In the genomic region with DNA sequence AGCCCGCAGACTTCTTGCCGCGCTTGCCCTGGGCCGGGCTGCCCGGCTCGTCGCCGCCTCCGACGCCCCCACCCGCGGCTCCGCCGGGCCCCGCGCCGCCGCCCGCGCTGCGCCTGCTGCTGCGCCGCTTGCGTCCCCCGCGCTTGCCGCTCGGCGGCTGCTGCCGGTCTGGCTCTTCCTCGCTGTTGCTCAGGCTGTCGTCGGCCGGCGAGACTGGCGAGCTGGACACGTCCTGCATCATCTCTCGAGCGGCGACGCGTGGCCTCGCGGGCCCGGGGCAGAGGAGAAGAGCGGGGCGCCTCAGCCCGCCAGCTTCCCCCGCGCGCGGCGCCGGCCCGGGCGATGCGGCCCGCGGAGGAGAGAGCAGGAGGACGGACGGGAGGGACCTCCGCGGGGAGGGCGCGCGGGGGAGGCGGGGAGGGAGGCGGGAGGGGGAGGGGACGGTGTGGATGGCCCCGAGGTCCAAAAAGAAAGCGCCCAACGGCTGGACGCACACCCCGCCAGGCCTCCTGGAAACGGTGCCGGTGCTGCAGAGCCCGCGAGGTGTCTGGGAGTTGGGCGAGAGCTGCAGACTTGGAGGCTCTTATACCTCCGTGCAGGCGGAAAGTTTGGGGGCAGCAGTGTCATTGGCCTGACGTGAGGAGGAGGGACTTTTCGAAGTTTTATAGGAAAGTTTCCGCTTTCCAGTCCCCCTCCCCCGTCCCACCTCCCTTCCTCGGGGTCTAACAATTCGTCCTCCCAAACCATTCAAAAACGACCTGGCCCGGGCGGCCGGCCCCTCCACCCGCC, we compare ENCODE assay signal across 1 cellular context.
TF ChIP-seq lines count a peak whose summit lies in the region.

A gene (minus strand): TSS at position 556 of the 789 bp plus-strand sequence. CDS start 315 bp downstream, at position 241.

TF ChIP-seq in GM23338, 12 proteins besides CTCF, POLR2A, EP300 and RAD21 (continued from another document):
- TF ChIP-seq, protein P1, sequence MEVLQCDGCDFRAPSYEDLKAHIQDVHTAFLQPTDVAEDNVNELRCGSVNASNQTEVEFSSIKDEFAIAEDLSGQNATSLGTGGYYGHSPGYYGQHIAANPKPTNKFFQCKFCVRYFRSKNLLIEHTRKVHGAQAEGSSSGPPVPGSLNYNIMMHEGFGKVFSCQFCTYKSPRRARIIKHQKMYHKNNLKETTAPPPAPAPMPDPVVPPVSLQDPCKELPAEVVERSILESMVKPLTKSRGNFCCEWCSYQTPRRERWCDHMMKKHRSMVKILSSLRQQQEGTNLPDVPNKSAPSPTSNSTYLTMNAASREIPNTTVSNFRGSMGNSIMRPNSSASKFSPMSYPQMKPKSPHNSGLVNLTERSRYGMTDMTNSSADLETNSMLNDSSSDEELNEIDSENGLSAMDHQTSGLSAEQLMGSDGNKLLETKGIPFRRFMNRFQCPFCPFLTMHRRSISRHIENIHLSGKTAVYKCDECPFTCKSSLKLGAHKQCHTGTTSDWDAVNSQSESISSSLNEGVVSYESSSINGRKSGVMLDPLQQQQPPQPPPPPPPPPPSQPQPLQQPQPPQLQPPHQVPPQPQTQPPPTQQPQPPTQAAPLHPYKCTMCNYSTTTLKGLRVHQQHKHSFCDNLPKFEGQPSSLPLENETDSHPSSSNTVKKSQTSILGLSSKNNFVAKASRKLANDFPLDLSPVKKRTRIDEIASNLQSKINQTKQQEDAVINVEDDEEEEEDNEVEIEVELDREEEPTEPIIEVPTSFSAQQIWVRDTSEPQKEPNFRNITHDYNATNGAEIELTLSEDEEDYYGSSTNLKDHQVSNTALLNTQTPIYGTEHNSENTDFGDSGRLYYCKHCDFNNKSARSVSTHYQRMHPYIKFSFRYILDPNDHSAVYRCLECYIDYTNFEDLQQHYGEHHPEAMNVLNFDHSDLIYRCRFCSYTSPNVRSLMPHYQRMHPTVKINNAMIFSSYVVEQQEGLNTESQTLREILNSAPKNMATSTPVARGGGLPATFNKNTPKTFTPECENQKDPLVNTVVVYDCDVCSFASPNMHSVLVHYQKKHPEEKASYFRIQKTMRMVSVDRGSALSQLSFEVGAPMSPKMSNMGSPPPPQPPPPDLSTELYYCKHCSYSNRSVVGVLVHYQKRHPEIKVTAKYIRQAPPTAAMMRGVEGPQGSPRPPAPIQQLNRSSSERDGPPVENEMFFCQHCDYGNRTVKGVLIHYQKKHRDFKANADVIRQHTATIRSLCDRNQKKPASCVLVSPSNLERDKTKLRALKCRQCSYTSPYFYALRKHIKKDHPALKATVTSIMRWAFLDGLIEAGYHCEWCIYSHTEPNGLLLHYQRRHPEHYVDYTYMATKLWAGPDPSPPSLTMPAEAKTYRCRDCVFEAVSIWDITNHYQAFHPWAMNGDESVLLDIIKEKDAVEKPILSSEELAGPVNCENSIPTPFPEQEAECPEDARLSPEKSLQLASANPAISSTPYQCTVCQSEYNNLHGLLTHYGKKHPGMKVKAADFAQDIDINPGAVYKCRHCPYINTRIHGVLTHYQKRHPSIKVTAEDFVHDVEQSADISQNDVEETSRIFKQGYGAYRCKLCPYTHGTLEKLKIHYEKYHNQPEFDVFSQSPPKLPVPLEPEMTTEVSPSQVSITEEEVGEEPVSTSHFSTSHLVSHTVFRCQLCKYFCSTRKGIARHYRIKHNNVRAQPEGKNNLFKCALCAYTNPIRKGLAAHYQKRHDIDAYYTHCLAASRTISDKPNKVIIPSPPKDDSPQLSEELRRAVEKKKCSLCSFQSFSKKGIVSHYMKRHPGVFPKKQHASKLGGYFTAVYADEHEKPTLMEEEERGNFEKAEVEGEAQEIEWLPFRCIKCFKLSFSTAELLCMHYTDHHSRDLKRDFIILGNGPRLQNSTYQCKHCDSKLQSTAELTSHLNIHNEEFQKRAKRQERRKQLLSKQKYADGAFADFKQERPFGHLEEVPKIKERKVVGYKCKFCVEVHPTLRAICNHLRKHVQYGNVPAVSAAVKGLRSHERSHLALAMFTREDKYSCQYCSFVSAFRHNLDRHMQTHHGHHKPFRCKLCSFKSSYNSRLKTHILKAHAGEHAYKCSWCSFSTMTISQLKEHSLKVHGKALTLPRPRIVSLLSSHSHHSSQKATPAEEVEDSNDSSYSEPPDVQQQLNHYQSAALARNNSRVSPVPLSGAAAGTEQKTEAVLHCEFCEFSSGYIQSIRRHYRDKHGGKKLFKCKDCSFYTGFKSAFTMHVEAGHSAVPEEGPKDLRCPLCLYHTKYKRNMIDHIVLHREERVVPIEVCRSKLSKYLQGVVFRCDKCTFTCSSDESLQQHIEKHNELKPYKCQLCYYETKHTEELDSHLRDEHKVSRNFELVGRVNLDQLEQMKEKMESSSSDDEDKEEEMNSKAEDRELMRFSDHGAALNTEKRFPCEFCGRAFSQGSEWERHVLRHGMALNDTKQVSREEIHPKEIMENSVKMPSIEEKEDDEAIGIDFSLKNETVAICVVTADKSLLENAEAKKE (CRISPR knock-in tag; IDR thresholded peaks at IDR 0.05): no peak
- TF ChIP-seq ZNF114 (CRISPR knock-in tag; IDR thresholded peaks at IDR 0.05) (no peak), POLR2AphosphoS5 (IDR thresholded peaks at IDR 0.05; ENCODE audit: low read depth) (no peak), JUNB (IDR thresholded peaks at IDR 0.05; ENCODE audit: unreplicated experiment) (no peak)
- TF ChIP-seq, protein P2, sequence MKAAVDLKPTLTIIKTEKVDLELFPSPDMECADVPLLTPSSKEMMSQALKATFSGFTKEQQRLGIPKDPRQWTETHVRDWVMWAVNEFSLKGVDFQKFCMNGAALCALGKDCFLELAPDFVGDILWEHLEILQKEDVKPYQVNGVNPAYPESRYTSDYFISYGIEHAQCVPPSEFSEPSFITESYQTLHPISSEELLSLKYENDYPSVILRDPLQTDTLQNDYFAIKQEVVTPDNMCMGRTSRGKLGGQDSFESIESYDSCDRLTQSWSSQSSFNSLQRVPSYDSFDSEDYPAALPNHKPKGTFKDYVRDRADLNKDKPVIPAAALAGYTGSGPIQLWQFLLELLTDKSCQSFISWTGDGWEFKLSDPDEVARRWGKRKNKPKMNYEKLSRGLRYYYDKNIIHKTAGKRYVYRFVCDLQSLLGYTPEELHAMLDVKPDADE (IDR thresholded peaks at IDR 0.05): no peak
